19 cellular contexts compared by ENCODE assay signal in genomic region chr1:160307455-160307854, GRCh38. TPM values are rescaled to one million over a fixed set of nuclear protein-coding genes. Genes with fewer than 3 reads are reported as not detected.
A peak's percentile ranks its signal among the peaks of the same experiment; 100 is the strongest.
DNase-seq lines count a peak whose midpoint lies in the region; ATAC-seq and TF ChIP-seq lines count a peak whose summit lies in the region.
"Had no signal": no experiment of that assay in that cellular context is flagged by ENCODE, and none has a peak within 500 bp of the region (broad histone marks: within the 10 kb centered on the region; RNA-seq: fewer than 3 reads in every experiment).

No MANE protein-coding gene starts in this region.

- DNase-seq in GM23338 (ENCODE audit: low spot score): peak; percentile 85
- DNase-seq in OCI-LY7 (ENCODE audit: low spot score): peak; percentile 75
- DNase-seq in heart left ventricle: peak in 1 of 5 donors; percentile 29
- no peak for DNase-seq in mucosa of descending colon
- no peak for DNase-seq in effector CD4-positive, alpha-beta T cell
- no peak for DNase-seq in activated effector memory CD4-positive, alpha-beta T cell treated with Interleukin-2 at 50 U/mL for 16 hours
- no peak for DNase-seq in COR-L47 (lab: John Stamatoyannopoulos, UW)
- no peak for DNase-seq in dedifferentiated amniotic fluid mesenchymal stem cell (ENCODE audit: extremely low spot score)
- DNase-seq: activated CD4-positive, alpha-beta T cell treated with anti-CD3 and anti-CD28 coated beads, Interleukin-2, amount 50 U/mL, for 1 hour; Calu3; mammary epithelial cell; NCI-H1417; PC-3; stimulated activated CD4-positive, alpha-beta T cell treated with anti-CD3 and anti-CD28 coated beads, Interleukin-1b, Interleukin-23, amount 100 ng/mL, for 48 hours; testis had no signal

- BruUV-seq in OCI-LY7 (replicated peaks; lab: Mats Ljungman, UMichigan): no TSS peak

- intact Hi-C loops in OCI-LY7 (cut with micrococcal nuclease; ENCODE audit: unreplicated experiment): no loop called here
- intact Hi-C loops in heart left ventricle (cut with DNase I): no loop called here
- intact Hi-C loops in mucosa of descending colon (cut with DNase I, micrococcal nuclease): no loop called here

- no peak for TF ChIP-seq POLR2A in heart left ventricle (IDR thresholded peaks at IDR 0.05)

- H3K36me3 ChIP-seq in GM23338 (ENCODE audit: insufficient read depth) (peaks cover 58% of the 10 kb centered on the region), OCI-LY7 (ENCODE audit: insufficient read depth, low read length) (peaks cover 95% of the 10 kb centered on the region), heart left ventricle (peaks cover 0 to 100% (median 100%) of the 10 kb centered on the region in 9 donors), mucosa of descending colon (ENCODE audit: low read depth) (peaks cover 32% of the 10 kb centered on the region)

- no peak for TF ChIP-seq CTCF in GM23338 (conservative IDR thresholded peaks at IDR 0.05; ENCODE audit: low read depth in 2 of 2)
- no peak for TF ChIP-seq CTCF in OCI-LY7 (conservative IDR thresholded peaks at IDR 0.05; ENCODE audit: low read length)
- TF ChIP-seq CTCF in heart left ventricle (IDR thresholded peaks at IDR 0.05): no peak
- no peak for TF ChIP-seq CTCF in mucosa of descending colon (IDR thresholded peaks at IDR 0.05)

- no peaks in the 10 kb centered on the region for H3K9me3 ChIP-seq in OCI-LY7 (ENCODE audit: low read length)
- no peaks in the 10 kb centered on the region for H3K9me3 ChIP-seq in heart left ventricle
- H3K9me3 ChIP-seq in mucosa of descending colon: no peaks in the 10 kb centered on the region
- H3K9me3 ChIP-seq: neutrophil, testis had no signal

- H3K4me3 Mint-ChIP-seq in GM23338: peak overlapping the region; percentile 51
- H3K4me3 Mint-ChIP-seq: activated naive CD8-positive, alpha-beta T cell had no signal

- CTCF ChIA-PET in OCI-LY7 (lab: Charles Lee; ENCODE audit: unreplicated experiment): no interaction called here

- POLR2A ChIA-PET in OCI-LY7 (lab: Charles Lee): interaction anchor here (0.6 to 1.3 kb wide), 3 partner anchors 9 to 73 kb away, joined by 3 to 4 read pairs (median 4); no protein-coding TSS in a partner anchor

- peak overlapping the region; percentile 96 for H3K27ac Mint-ChIP-seq in GM23338
- H3K27ac Mint-ChIP-seq: activated naive CD8-positive, alpha-beta T cell had no signal

- peak overlapping the region; percentile 76; the same call in 1 of the 2 replicates for H3K27ac ChIP-seq in GM23338 (ENCODE audit: low read depth)
- peak overlapping the region; percentile 17 for H3K27ac ChIP-seq in OCI-LY7 (ENCODE audit: low read depth, low read length, poor library complexity, severe bottlenecking)
- H3K27ac ChIP-seq in heart left ventricle: no peak overlapping the region
- H3K27ac ChIP-seq: neutrophil, SK-N-MC, testis had no signal

- H4K20me1 ChIP-seq in GM23338 (replicated peaks; ENCODE audit: insufficient read depth): 0 out of 2 replicates have a peak, but pooled peaks cover 8% of the 10 kb centered on the region
- no peaks in the 10 kb centered on the region for H4K20me1 ChIP-seq in OCI-LY7 (ENCODE audit: insufficient read depth, low read length)

- ATAC-seq in GM23338: peak; percentile 100
- ATAC-seq in heart left ventricle: peak in 3 of 4 donors; percentile 48 to 69 (median 52)
- ATAC-seq in mucosa of descending colon: peak; percentile 37
- ATAC-seq: PC-3 had no signal

- WGBS in heart left ventricle, 4 donors: 83 to 100% (median 87%) methylated on average over 3 to 4 of the region's 4 CpGs

- H3K36me3 Mint-ChIP-seq in GM23338 (ENCODE audit: low read depth): peaks cover 77% of the 10 kb centered on the region
- H3K36me3 Mint-ChIP-seq: activated naive CD8-positive, alpha-beta T cell had no signal

- H3K4me3 ChIP-seq in GM23338 (peak overlapping the region; percentile 16; the same call in 1 of the 2 replicates), OCI-LY7 (ENCODE audit: low read depth, low read length, poor library complexity, severe bottlenecking) (no peak overlapping the region), heart left ventricle (no peak overlapping the region), mucosa of descending colon (no peak overlapping the region)
- H3K4me3 ChIP-seq: SK-N-MC, testis had no signal

- H3K9me3 Mint-ChIP-seq in GM23338: no peaks in the 10 kb centered on the region

- no peak overlapping the region for H2AFZ ChIP-seq in GM23338
- no peak overlapping the region for H2AFZ ChIP-seq in OCI-LY7 (ENCODE audit: low read length)

- H3K4me1 ChIP-seq in GM23338 (ENCODE audit: insufficient read depth): peaks cover 30% of the 10 kb centered on the region
- peaks cover 17% of the 10 kb centered on the region for H3K4me1 ChIP-seq in OCI-LY7 (ENCODE audit: insufficient read depth, low read length, poor library complexity, severe bottlenecking)
- no peaks in the 10 kb centered on the region for H3K4me1 ChIP-seq in heart left ventricle
- no peaks in the 10 kb centered on the region for H3K4me1 ChIP-seq in mucosa of descending colon (ENCODE audit: low read depth)
- H3K4me1 ChIP-seq: testis had no signal

- no peaks in the 10 kb centered on the region for H3K27me3 ChIP-seq in GM23338 (ENCODE audit: insufficient read depth)
- no peaks in the 10 kb centered on the region for H3K27me3 ChIP-seq in heart left ventricle
- H3K27me3 ChIP-seq: neutrophil, testis had no signal

- H3K9me2 ChIP-seq in GM23338 (ENCODE audit: insufficient read depth) (no peaks in the 10 kb centered on the region), OCI-LY7 (ENCODE audit: insufficient read depth, low read length) (no peaks in the 10 kb centered on the region)

- H3K4me2 ChIP-seq in GM23338 (peak overlapping the region; percentile 19), OCI-LY7 (ENCODE audit: low read length) (peak overlapping the region; percentile 54)

- H3K4me1 Mint-ChIP-seq in GM23338: peaks cover 37% of the 10 kb centered on the region

- H3F3A ChIP-seq in GM23338 (replicated peaks; ENCODE audit: low read depth): no peaks in the 10 kb centered on the region; the same call in 1 of the 2 replicates

- peaks cover 6% of the 10 kb centered on the region for H3K27me3 Mint-ChIP-seq in GM23338 (ENCODE audit: insufficient read depth, low read depth, poor library complexity)
- H3K27me3 Mint-ChIP-seq: activated naive CD8-positive, alpha-beta T cell had no signal

- H3K79me2 ChIP-seq in GM23338 (replicated peaks; ENCODE audit: insufficient read depth): no peaks in the 10 kb centered on the region
- no peaks in the 10 kb centered on the region for H3K79me2 ChIP-seq in OCI-LY7 (ENCODE audit: insufficient read depth, low read depth, low read length)

TF ChIP-seq in GM23338, 12 proteins besides CTCF, POLR2A, EP300 and RAD21:
- TF ChIP-seq ETS1 (IDR thresholded peaks at IDR 0.05): no peak

RNA-seq across cellular contexts. Expression of gene PEX19, which starts 22.5 kb away (rescaled TPM):
- total RNA-seq in GM23338 (2014; rRNA removed; shearing (Covaris generic)): 56.7 and 84.9 TPM in 2 replicates
- polyA plus RNA-seq in GM23338 (2016; fragmentation: Nextera tagmentation; extraction: Ambion mirVana): 18.4 and 21.8 TPM in 2 replicates
- total RNA-seq in OCI-LY7 (2014; rRNA removed; shearing (Covaris generic)): 32.6 and 34.7 TPM in 2 replicates
- 47.3 and 53.9 TPM in 2 replicates for total RNA-seq in OCI-LY7 (2022)
- total RNA-seq in heart left ventricle: 100 to 1,000 TPM in 1 of 9 donors, 10 to 100 TPM in 8; 65.0 to 105 (median 85.7) TPM
- polyA plus RNA-seq in heart left ventricle: 10 to 100 TPM; 22.5 to 44.8 TPM
- total RNA-seq in mucosa of descending colon: 10 to 100 TPM; 53.7 to 82.0 (median 76.3) TPM

RNA-seq across cellular contexts. Expression of gene COPA, which starts 35.6 kb away (rescaled TPM):
- 87.1 and 104 TPM in 2 replicates for total RNA-seq in GM23338 (2014; rRNA removed; shearing (Covaris generic))
- polyA plus RNA-seq in GM23338 (2016; fragmentation: Nextera tagmentation; extraction: Ambion mirVana) (52.1 and 58.2 TPM in 2 replicates), heart left ventricle (10 to 100 TPM; 46.9 to 97.8 TPM)
- total RNA-seq in OCI-LY7 (2014; rRNA removed; shearing (Covaris generic)): 74.2 and 93.0 TPM in 2 replicates
- total RNA-seq in OCI-LY7 (2022) (138 and 147 TPM in 2 replicates), heart left ventricle (100 to 1,000 TPM in 6 of 9 donors, 10 to 100 TPM in 3; 78.6 to 129 (median 115) TPM), mucosa of descending colon (100 to 1,000 TPM; 141 to 165 (median 151) TPM)

RNA-seq across cellular contexts. Expression of gene NCSTN, which starts 35.7 kb away (rescaled TPM):
- 45.9 and 47.5 TPM in 2 replicates for total RNA-seq in GM23338 (2014; rRNA removed; shearing (Covaris generic))
- polyA plus RNA-seq in GM23338 (2016; fragmentation: Nextera tagmentation; extraction: Ambion mirVana): 36.0 and 37.4 TPM in 2 replicates
- 32.0 and 44.8 TPM in 2 replicates for total RNA-seq in OCI-LY7 (2014; rRNA removed; shearing (Covaris generic))
- total RNA-seq in OCI-LY7 (2022): 55.5 and 60.7 TPM in 2 replicates
- 100 to 1,000 TPM in 1 of 9 donors, 10 to 100 TPM in 8; 54.1 to 101 (median 72.2) TPM for total RNA-seq in heart left ventricle
- 10 to 100 TPM; 47.3 to 47.9 TPM for polyA plus RNA-seq in heart left ventricle
- 100 to 1,000 TPM in 1 of 3 donors, 10 to 100 TPM in 2; 70.4 to 104 (median 95.8) TPM for total RNA-seq in mucosa of descending colon

RNA-seq across cellular contexts. Expression of gene DCAF8, which starts 45.1 kb away (rescaled TPM):
- total RNA-seq in GM23338 (2014; rRNA removed; shearing (Covaris generic)): 84.4 and 104 TPM in 2 replicates
- polyA plus RNA-seq in GM23338 (2016; fragmentation: Nextera tagmentation; extraction: Ambion mirVana): 44.1 and 55.0 TPM in 2 replicates
- 102 and 118 TPM in 2 replicates for total RNA-seq in OCI-LY7 (2014; rRNA removed; shearing (Covaris generic))
- 139 and 141 TPM in 2 replicates for total RNA-seq in OCI-LY7 (2022)
- total RNA-seq in heart left ventricle: 100 to 1,000 TPM; 111 to 161 (median 131) TPM
- polyA plus RNA-seq in heart left ventricle: 10 to 100 TPM; 78.4 to 96.9 TPM
- total RNA-seq in mucosa of descending colon: 100 to 1,000 TPM in 2 of 3 donors, 10 to 100 TPM in 1; 96.7 to 146 (median 123) TPM

RNA-seq across cellular contexts. Expression of gene NHLH1, which starts 59.4 kb away (rescaled TPM):
- 0.50 and 0.69 TPM in 2 replicates for total RNA-seq in GM23338 (2014; rRNA removed; shearing (Covaris generic))
- 0.78 and 0.89 TPM in 2 replicates for polyA plus RNA-seq in GM23338 (2016; fragmentation: Nextera tagmentation; extraction: Ambion mirVana)
- total RNA-seq in OCI-LY7 (2014; rRNA removed; shearing (Covaris generic)): 0.26 and 0.63 TPM in 2 replicates
- 0.65 and 0.68 TPM in 2 replicates for total RNA-seq in OCI-LY7 (2022)
- under 1 TPM in 2 of 9 donors, not detected in 7; 0.09 to 0.18 TPM for total RNA-seq in heart left ventricle
- under 1 TPM in 1 of 2 donors, not detected in 1; 0.14 TPM for polyA plus RNA-seq in heart left ventricle
- total RNA-seq in mucosa of descending colon: under 1 TPM; 0.14 to 0.16 (median 0.14) TPM
- total RNA-seq: bronchial epithelial cell, mammary epithelial cell, PC-3 had no signal

Comparison
In these comparisons a context has a peak if more than half of its experiments do, and no peak if none do; other contexts are left out.
1. ATAC-seq: peak in every context shown above with its lines; median percentile 100 in GM23338; 52 in heart left ventricle; 37 in mucosa of descending colon.
2. DNase-seq: peak in GM23338 (single experiment) and OCI-LY7 (single experiment); none in mucosa of descending colon (0 of 3), effector CD4-positive, alpha-beta T cell (single experiment), activated effector memory CD4-positive, alpha-beta T cell treated with Interleukin-2 at 50 U/mL for 16 hours (single experiment), COR-L47 (single experiment) and dedifferentiated amniotic fluid mesenchymal stem cell (single experiment).
3. H3K27ac ChIP-seq: peak in GM23338 (single experiment) and OCI-LY7 (single experiment); none in heart left ventricle (0 of 12).